Comparison of ENCODE assay signal across 1 cellular context in genomic region chr22:50014053-50014501, GRCh38.
TF ChIP-seq lines count a peak whose summit lies in the region.

No MANE protein-coding gene starts in this region.

TF ChIP-seq in SK-N-SH treated with all-trans-retinoic acid at 6 μM for 48 hours, 23 proteins besides CTCF, POLR2A, EP300 and RAD21 (continued from another document):
- TF ChIP-seq PATZ1 (CRISPR knock-in tag; IDR thresholded peaks at IDR 0.05; ENCODE audit: borderline replicate concordance) (no peak), POU6F1 (CRISPR knock-in tag; IDR thresholded peaks at IDR 0.05; ENCODE audit: borderline replicate concordance, low read depth) (no peak), OSR1 (CRISPR knock-in tag; IDR thresholded peaks at IDR 0.05) (no peak), PPARA (CRISPR knock-in tag; IDR thresholded peaks at IDR 0.05; ENCODE audit: borderline replicate concordance) (no peak), ZC3H10 (CRISPR knock-in tag; IDR thresholded peaks at IDR 0.05) (no peak), ZNF70 (CRISPR knock-in tag; IDR thresholded peaks at IDR 0.05) (no peak), CSRNP3 (CRISPR knock-in tag; IDR thresholded peaks at IDR 0.05) (no peak), CREB5 (CRISPR knock-in tag; IDR thresholded peaks at IDR 0.05; ENCODE audit: low read depth) (no peak), SNAI2 (CRISPR knock-in tag; IDR thresholded peaks at IDR 0.05) (no peak), GLIS3 (CRISPR knock-in tag; IDR thresholded peaks at IDR 0.05) (no peak), ISL1 (CRISPR knock-in tag; IDR thresholded peaks at IDR 0.05) (no peak), BACH2 (CRISPR knock-in tag; IDR thresholded peaks at IDR 0.05; ENCODE audit: borderline replicate concordance) (no peak), TCF4 (CRISPR knock-in tag; IDR thresholded peaks at IDR 0.05; ENCODE audit: borderline replicate concordance) (no peak), ZFP3 (CRISPR knock-in tag; IDR thresholded peaks at IDR 0.05) (no peak), ZNF8 (CRISPR knock-in tag; IDR thresholded peaks at IDR 0.05) (no peak), ESRRG (CRISPR knock-in tag; IDR thresholded peaks at IDR 0.05) (no peak)
